In genomic region chr12:56622535-56622934, GRCh38 we compare ENCODE assay signal across 29 cellular contexts. TPM values are rescaled to one million over a fixed set of nuclear protein-coding genes. Genes with fewer than 3 reads are reported as not detected.
DNase-seq lines count a peak whose midpoint lies in the region; ATAC-seq and TF ChIP-seq lines count a peak whose summit lies in the region.
"Had no signal": no experiment of that assay in that cellular context is flagged by ENCODE, and none has a peak within 500 bp of the region (broad histone marks: within the 10 kb centered on the region; RNA-seq: fewer than 3 reads in every experiment).

No MANE protein-coding gene starts in this region.

- H3K36me3 ChIP-seq in adipocyte (ENCODE audit: control insufficient read depth, insufficient read depth, low read length, severe bottlenecking) (peaks cover 72% of the 10 kb centered on the region), A673 (ENCODE audit: insufficient read depth, low read length, poor library complexity, severe bottlenecking) (peaks cover 33% of the 10 kb centered on the region)
- H3K36me3 ChIP-seq in naive thymus-derived CD4-positive, alpha-beta T cell (ENCODE audit: control insufficient read depth in 2 of 3, insufficient read depth in 3 of 3, low read length in 3 of 3): peaks cover 0 to 20% (median 10%) of the 10 kb centered on the region in 3 experiments

- TF ChIP-seq CTCF in HFFc6 (IDR thresholded peaks at IDR 0.05) (no peak), A673 (conservative IDR thresholded peaks at IDR 0.05; ENCODE audit: low read depth, low read length) (no peak)

- no peaks in the 10 kb centered on the region for H3K27me3 ChIP-seq in adipocyte (replicated peaks; ENCODE audit: control insufficient read depth, insufficient read depth, low read length)
- no peaks in the 10 kb centered on the region for H3K27me3 ChIP-seq in naive thymus-derived CD4-positive, alpha-beta T cell (ENCODE audit: control insufficient read depth in 2 of 2, insufficient read depth in 2 of 2, low read length in 2 of 2)
- no peaks in the 10 kb centered on the region for H3K27me3 ChIP-seq in A673 (replicated peaks; ENCODE audit: insufficient read depth, low read depth, low read length, poor library complexity)
- H3K27me3 ChIP-seq: BLaER1 treated with 17β-estradiol and CSF1 and Interleukin-3, amounts not matched to agents 10 nM and 100 nM; body of pancreas; foreskin keratinocyte had no signal

- no peaks in the 10 kb centered on the region for H3K9me3 Mint-ChIP-seq in activated naive CD4-positive, alpha-beta T cell treated with anti-CD3 and anti-CD28 coated beads for 36 hours
- no peaks in the 10 kb centered on the region for H3K9me3 Mint-ChIP-seq in HFFc6
- no peaks in the 10 kb centered on the region for H3K9me3 Mint-ChIP-seq in naive thymus-derived CD4-positive, alpha-beta T cell
- H3K9me3 Mint-ChIP-seq: naive B cell; stimulated activated naive B cell treated with anti-CD40 and anti-IgM and Interleukin-4, amounts not matched to agents 10 μg/mL and 1 μg/mL and 100 μg/mL, for 72 hours; T-helper 2 cell treated with Interferon-gamma antibody and Interleukin-4, amounts not matched to agents 5 μg/mL and 100 μg/mL, for 36 hours had no signal

- H3K4me1 ChIP-seq in adipocyte (ENCODE audit: control insufficient read depth, insufficient read depth, low read length) (peaks cover 27% of the 10 kb centered on the region), A673 (ENCODE audit: insufficient read depth, low read length, poor library complexity, severe bottlenecking) (no peaks in the 10 kb centered on the region)
- peaks cover 17 to 19% of the 10 kb centered on the region in 2 donors for H3K4me1 ChIP-seq in naive thymus-derived CD4-positive, alpha-beta T cell (ENCODE audit: control insufficient read depth in 2 of 2, insufficient read depth in 2 of 2, low read length in 2 of 2)
- H3K4me1 ChIP-seq: HAP-1 had no signal

- CTCF ChIA-PET in activated naive CD4-positive, alpha-beta T cell treated with anti-CD3 and anti-CD28 coated beads for 36 hours (lab: Charles Lee): interaction anchor here (0.6 to 3.0 kb wide), 6 partner anchors 11 to 685 kb away, joined by 3 to 27 read pairs (median 4); no protein-coding TSS in a partner anchor
- CTCF ChIA-PET in naive thymus-derived CD4-positive, alpha-beta T cell (lab: Charles Lee): interaction anchor here (0.7 kb wide), 1 partner anchor 20 kb away, joined by 3 read pairs; no protein-coding TSS in a partner anchor
- CTCF ChIA-PET in A673 (lab: Charles Lee): no interaction called here

- BruUV-seq in A673 (replicated peaks; lab: Mats Ljungman, UMichigan): no TSS peak

- H3K27ac Mint-ChIP-seq in activated naive CD4-positive, alpha-beta T cell treated with anti-CD3 and anti-CD28 coated beads for 36 hours: no peak overlapping the region
- peak overlapping the region; percentile 58; the same call in 1 of the 2 replicates for H3K27ac Mint-ChIP-seq in HFFc6
- H3K27ac Mint-ChIP-seq in naive thymus-derived CD4-positive, alpha-beta T cell: peak overlapping the region in 7 of 9 donors; percentile 22 to 62 (median 46)
- H3K27ac Mint-ChIP-seq: stimulated activated naive B cell treated with anti-CD40 and anti-IgM and Interleukin-4, amounts not matched to agents 10 μg/mL and 1 μg/mL and 100 μg/mL, for 72 hours; T-helper 2 cell treated with Interferon-gamma antibody and Interleukin-4, amounts not matched to agents 5 μg/mL and 100 μg/mL, for 36 hours had no signal

- no peak overlapping the region for H3K27ac ChIP-seq in naive thymus-derived CD4-positive, alpha-beta T cell (ENCODE audit: low read depth, low read length)
- no peak overlapping the region for H3K27ac ChIP-seq in A673 (ENCODE audit: low read depth, low read length, poor library complexity, severe bottlenecking)
- H3K27ac ChIP-seq: BLaER1 treated with 17β-estradiol and CSF1 and Interleukin-3, amounts not matched to agents 10 nM and 100 nM; body of pancreas; foreskin keratinocyte; SK-N-MC; thoracic aorta; VCaP had no signal

- no peak overlapping the region for H3K4me3 ChIP-seq in adipocyte (ENCODE audit: low read length)
- H3K4me3 ChIP-seq in naive thymus-derived CD4-positive, alpha-beta T cell (ENCODE audit: low read length): no peak overlapping the region
- no peak overlapping the region for H3K4me3 ChIP-seq in A673 (ENCODE audit: low read depth, low read length, poor library complexity, severe bottlenecking)
- H3K4me3 ChIP-seq: BLaER1 treated with 17β-estradiol and CSF1 and Interleukin-3, amounts not matched to agents 10 nM and 100 nM; body of pancreas; GM12878; HAP-1; SK-N-MC; smooth muscle cell; thoracic aorta had no signal

- ATAC-seq in naive thymus-derived CD4-positive, alpha-beta T cell: no peak
- ATAC-seq in GM21786 (IDR thresholded peaks at IDR 0.05; ENCODE audit: unreplicated experiment): no peak
- ATAC-seq: body of pancreas; foreskin keratinocyte; GM12878; stimulated activated naive B cell treated with anti-CD40 and anti-IgM and Interleukin-4, amounts not matched to agents 10 μg/mL and 1 μg/mL and 100 μg/mL, for 72 hours had no signal

- H3K36me3 Mint-ChIP-seq in activated naive CD4-positive, alpha-beta T cell treated with anti-CD3 and anti-CD28 coated beads for 36 hours (ENCODE audit: low read depth): peaks cover 14% of the 10 kb centered on the region
- H3K36me3 Mint-ChIP-seq in HFFc6 (ENCODE audit: low read depth): peaks cover 27% of the 10 kb centered on the region; the same call in 1 of the 2 replicates
- peaks cover 0 to 21% (median 11%) of the 10 kb centered on the region in 5 donors for H3K36me3 Mint-ChIP-seq in naive thymus-derived CD4-positive, alpha-beta T cell

- no peak overlapping the region for H3K9ac ChIP-seq in adipocyte (ENCODE audit: low read length)

- no peak overlapping the region for H3K4me3 Mint-ChIP-seq in activated naive CD4-positive, alpha-beta T cell treated with anti-CD3 and anti-CD28 coated beads for 36 hours
- no peak overlapping the region for H3K4me3 Mint-ChIP-seq in HFFc6
- H3K4me3 Mint-ChIP-seq in naive thymus-derived CD4-positive, alpha-beta T cell: peak overlapping the region in 4 of 10 donors; percentile 10 to 49 (median 20)
- H3K4me3 Mint-ChIP-seq: naive B cell; stimulated activated naive B cell treated with anti-CD40 and anti-IgM and Interleukin-4, amounts not matched to agents 10 μg/mL and 1 μg/mL and 100 μg/mL, for 72 hours; T-helper 2 cell treated with Interferon-gamma antibody and Interleukin-4, amounts not matched to agents 5 μg/mL and 100 μg/mL, for 36 hours had no signal

- H3K27me3 Mint-ChIP-seq in activated naive CD4-positive, alpha-beta T cell treated with anti-CD3 and anti-CD28 coated beads for 36 hours (ENCODE audit: low read depth): no peaks in the 10 kb centered on the region
- no peaks in the 10 kb centered on the region for H3K27me3 Mint-ChIP-seq in HFFc6 (ENCODE audit: insufficient read depth)
- no peaks in the 10 kb centered on the region for H3K27me3 Mint-ChIP-seq in naive thymus-derived CD4-positive, alpha-beta T cell
- H3K27me3 Mint-ChIP-seq: naive B cell; stimulated activated naive B cell treated with anti-CD40 and anti-IgM and Interleukin-4, amounts not matched to agents 10 μg/mL and 1 μg/mL and 100 μg/mL, for 72 hours had no signal

- H3K9me3 ChIP-seq in adipocyte (ENCODE audit: control insufficient read depth, low read length) (no peaks in the 10 kb centered on the region), A673 (ENCODE audit: low read depth, low read length, poor library complexity, severe bottlenecking) (no peaks in the 10 kb centered on the region)
- no peaks in the 10 kb centered on the region for H3K9me3 ChIP-seq in naive thymus-derived CD4-positive, alpha-beta T cell (ENCODE audit: control insufficient read depth in 2 of 3, low read length in 3 of 3)
- H3K9me3 ChIP-seq: BLaER1 treated with 17β-estradiol and CSF1 and Interleukin-3, amounts not matched to agents 10 nM and 100 nM; body of pancreas; HAP-1; thoracic aorta had no signal

- H3K4me1 Mint-ChIP-seq in activated naive CD4-positive, alpha-beta T cell treated with anti-CD3 and anti-CD28 coated beads for 36 hours (ENCODE audit: low read depth): peaks cover 55% of the 10 kb centered on the region
- H3K4me1 Mint-ChIP-seq in HFFc6 (ENCODE audit: low read depth): peaks cover 38% of the 10 kb centered on the region
- peaks cover 34 to 82% (median 64%) of the 10 kb centered on the region in 7 donors for H3K4me1 Mint-ChIP-seq in naive thymus-derived CD4-positive, alpha-beta T cell

- peak; percentile 27 for DNase-seq in activated naive CD4-positive, alpha-beta T cell treated with anti-CD3 and anti-CD28 coated beads for 36 hours
- DNase-seq in activated naive CD4-positive, alpha-beta T cell (lab: John Stamatoyannopoulos, UW): no peak
- DNase-seq in HFFc6: no peak
- DNase-seq in adipocyte (ENCODE audit: low read depth): peak; percentile 4
- DNase-seq in naive thymus-derived CD4-positive, alpha-beta T cell: no peak
- DNase-seq in 8988T: no peak
- no peak for DNase-seq in A673 (ENCODE audit: low spot score)
- DNase-seq: activated CD4-positive, alpha-beta T cell treated with anti-CD3 and anti-CD28 coated beads, Interleukin-2, amount 50 U/mL, for 1 hour; activated CD8-positive, alpha-beta memory T cell treated with anti-CD3 and anti-CD28 coated beads, Interleukin-2, amount 50 U/mL, for 48 hours; activated naive CD4-positive, alpha-beta T cell treated with Interleukin-2 at 50 U/mL for 16 hours; body of pancreas; effector CD4-positive, alpha-beta T cell; erythroblast; foreskin keratinocyte; mesendoderm; naive B cell; NCI-H187 treated with DMSO at 0.1 percent for 48 hours; NCI-H748 treated with DMSO at 0.1 percent for 48 hours; stimulated activated CD4-positive, alpha-beta T cell treated with anti-CD3 and anti-CD28 coated beads, Interleukin-2, amount 100 ng/mL, for 48 hours; stimulated activated naive B cell treated with anti-CD40 and anti-IgM and Interleukin-4, amounts not matched to agents 10 μg/mL and 1 μg/mL and 100 μg/mL, for 72 hours had no signal

- intact Hi-C loops in activated naive CD4-positive, alpha-beta T cell treated with anti-CD3 and anti-CD28 coated beads for 36 hours (cut with micrococcal nuclease): no loop called here
- intact Hi-C loops in naive thymus-derived CD4-positive, alpha-beta T cell (cut with micrococcal nuclease): no loop called here
- intact Hi-C loops in A673 (cut with micrococcal nuclease; ENCODE audit: unreplicated experiment): no loop called here

- POLR2A ChIA-PET in naive thymus-derived CD4-positive, alpha-beta T cell (lab: Charles Lee): interaction anchor here (0.8 to 3.7 kb wide), 5 partner anchors 9 to 103 kb away, joined by 3 to 36 read pairs (median 3); partner anchors contain the start of gene NACA
- POLR2A ChIA-PET in A673 (lab: Charles Lee; ENCODE audit: low non-redundant PET): no interaction called here

RNA-seq across cellular contexts. Expression of gene BAZ2A, which starts 7.6 kb away (rescaled TPM):
- 10 to 100 TPM; 78.3 to 80.0 TPM for total RNA-seq in activated naive CD4-positive, alpha-beta T cell treated with anti-CD3 and anti-CD28 coated beads for 36 hours
- 10 to 100 TPM; 54.2 to 60.4 (median 57.3) TPM for total RNA-seq in HFFc6 (2021; fragmentation: NEBNext Ultra II Directional; extraction: Animal tissue kit (Norgen Biotek cat#: 25700))
- 100 to 1,000 TPM; 127 to 230 (median 191) TPM for total RNA-seq in naive thymus-derived CD4-positive, alpha-beta T cell
- polyA plus RNA-seq in naive thymus-derived CD4-positive, alpha-beta T cell: 10 to 100 TPM; 24.8 to 45.1 TPM
- total RNA-seq in A673 (2021): 126 and 139 TPM in 2 replicates

RNA-seq across cellular contexts. Expression of gene ATP5F1B, which starts 23.2 kb away (rescaled TPM):
- total RNA-seq in activated naive CD4-positive, alpha-beta T cell treated with anti-CD3 and anti-CD28 coated beads for 36 hours: 100 to 1,000 TPM; 854 to 863 TPM
- 100 to 1,000 TPM; 690 to 799 (median 765) TPM for total RNA-seq in HFFc6 (2021; fragmentation: NEBNext Ultra II Directional; extraction: Animal tissue kit (Norgen Biotek cat#: 25700))
- 100 to 1,000 TPM; 217 to 476 (median 267) TPM for total RNA-seq in naive thymus-derived CD4-positive, alpha-beta T cell
- 100 to 1,000 TPM; 658 to 688 TPM for polyA plus RNA-seq in naive thymus-derived CD4-positive, alpha-beta T cell
- 1,089 and 1,126 TPM in 2 replicates for total RNA-seq in A673 (2021)

Comparison
In these comparisons a context has a peak if more than half of its experiments do, and no peak if none do; other contexts are left out.
1. DNase-seq: peak in activated naive CD4-positive, alpha-beta T cell treated with anti-CD3 and anti-CD28 coated beads for 36 hours (single experiment) and adipocyte (single experiment); none in activated naive CD4-positive, alpha-beta T cell (0 of 4), HFFc6 (single experiment), naive thymus-derived CD4-positive, alpha-beta T cell (0 of 9), 8988T (single experiment) and A673 (single experiment).